ENCODE assay signal across 1 cellular context in the genomic region with DNA sequence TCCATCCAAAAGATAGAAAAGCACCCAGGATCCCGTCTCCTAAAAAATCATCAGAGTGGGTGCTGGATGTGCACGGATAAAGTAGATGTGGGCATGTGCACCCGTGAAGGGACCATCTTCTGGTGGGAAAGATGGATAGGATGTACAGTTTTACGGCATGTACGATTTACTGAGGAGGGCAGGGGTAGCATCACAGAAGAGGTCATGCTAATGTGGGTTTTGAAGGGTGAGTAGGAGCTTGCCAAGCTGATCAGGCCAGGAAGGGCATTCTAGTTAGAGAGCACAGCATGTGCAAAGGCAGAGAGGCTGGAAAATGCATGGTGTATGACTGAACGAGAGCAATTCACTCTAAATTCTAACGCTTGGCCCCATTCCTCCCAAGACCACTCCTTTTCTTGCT.
TF ChIP-seq lines count a peak whose summit lies in the region.

No MANE protein-coding gene starts in this region.

TF ChIP-seq in SK-N-SH, 30 proteins besides CTCF, POLR2A, EP300 and RAD21 (continued from another document):
- TF ChIP-seq, protein P1, sequence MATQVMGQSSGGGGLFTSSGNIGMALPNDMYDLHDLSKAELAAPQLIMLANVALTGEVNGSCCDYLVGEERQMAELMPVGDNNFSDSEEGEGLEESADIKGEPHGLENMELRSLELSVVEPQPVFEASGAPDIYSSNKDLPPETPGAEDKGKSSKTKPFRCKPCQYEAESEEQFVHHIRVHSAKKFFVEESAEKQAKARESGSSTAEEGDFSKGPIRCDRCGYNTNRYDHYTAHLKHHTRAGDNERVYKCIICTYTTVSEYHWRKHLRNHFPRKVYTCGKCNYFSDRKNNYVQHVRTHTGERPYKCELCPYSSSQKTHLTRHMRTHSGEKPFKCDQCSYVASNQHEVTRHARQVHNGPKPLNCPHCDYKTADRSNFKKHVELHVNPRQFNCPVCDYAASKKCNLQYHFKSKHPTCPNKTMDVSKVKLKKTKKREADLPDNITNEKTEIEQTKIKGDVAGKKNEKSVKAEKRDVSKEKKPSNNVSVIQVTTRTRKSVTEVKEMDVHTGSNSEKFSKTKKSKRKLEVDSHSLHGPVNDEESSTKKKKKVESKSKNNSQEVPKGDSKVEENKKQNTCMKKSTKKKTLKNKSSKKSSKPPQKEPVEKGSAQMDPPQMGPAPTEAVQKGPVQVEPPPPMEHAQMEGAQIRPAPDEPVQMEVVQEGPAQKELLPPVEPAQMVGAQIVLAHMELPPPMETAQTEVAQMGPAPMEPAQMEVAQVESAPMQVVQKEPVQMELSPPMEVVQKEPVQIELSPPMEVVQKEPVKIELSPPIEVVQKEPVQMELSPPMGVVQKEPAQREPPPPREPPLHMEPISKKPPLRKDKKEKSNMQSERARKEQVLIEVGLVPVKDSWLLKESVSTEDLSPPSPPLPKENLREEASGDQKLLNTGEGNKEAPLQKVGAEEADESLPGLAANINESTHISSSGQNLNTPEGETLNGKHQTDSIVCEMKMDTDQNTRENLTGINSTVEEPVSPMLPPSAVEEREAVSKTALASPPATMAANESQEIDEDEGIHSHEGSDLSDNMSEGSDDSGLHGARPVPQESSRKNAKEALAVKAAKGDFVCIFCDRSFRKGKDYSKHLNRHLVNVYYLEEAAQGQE (IDR thresholded peaks at IDR 0.05; ENCODE audit: low read depth, low read length): no peak
- TF ChIP-seq EZH2phosphoT487 (IDR thresholded peaks at IDR 0.05; ENCODE audit: borderline replicate concordance, low read depth): no peak
- TF ChIP-seq, protein P2, sequence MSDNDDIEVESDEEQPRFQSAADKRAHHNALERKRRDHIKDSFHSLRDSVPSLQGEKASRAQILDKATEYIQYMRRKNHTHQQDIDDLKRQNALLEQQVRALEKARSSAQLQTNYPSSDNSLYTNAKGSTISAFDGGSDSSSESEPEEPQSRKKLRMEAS (IDR thresholded peaks at IDR 0.05; ENCODE audit: low read depth): no peak
